Comparison of ENCODE assay signal across 10 cellular contexts in genomic region chr3:171192176-171192854, GRCh38.
DNase-seq lines count a peak whose midpoint lies in the region; ATAC-seq, FAIRE-seq and TF ChIP-seq lines count a peak whose summit lies in the region.
"Had no signal": no experiment of that assay in that cellular context is flagged by ENCODE, and none has a peak within 500 bp of the region (broad histone marks: within the 10 kb centered on the region; RNA-seq: fewer than 3 reads in every experiment).

No MANE protein-coding gene starts in this region.

- H3K4me3 ChIP-seq in GM12878 (no peak overlapping the region), psoas muscle (no peak overlapping the region), right atrium auricular region (no peak overlapping the region), colonic mucosa (no peak overlapping the region)
- H3K4me3 ChIP-seq: BLaER1 had no signal

- no peak for FAIRE-seq in GM12878 (lab: Jason Lieb, UNC)

- H3K27ac ChIP-seq in GM12878 (ENCODE audit: control insufficient read depth, insufficient read depth), result no peak overlapping the region
- H3K27ac ChIP-seq in psoas muscle, result no peak overlapping the region
- no peak overlapping the region for H3K27ac ChIP-seq in right atrium auricular region
- no peak overlapping the region for H3K27ac ChIP-seq in colonic mucosa
- H3K27ac ChIP-seq: BLaER1 had no signal

- SMC1A ChIA-PET in GM12878 (lab: Charles Lee; ENCODE audit: uncharacterized antibody, unreplicated experiment), result interaction anchor here (1.0 to 5.0 kb wide), 6 partner anchors 14 to 269 kb away, joined by 4 to 33 read pairs (median 4); no protein-coding TSS in a partner anchor

- no peak for TF ChIP-seq EP300 in GM12878 (IDR thresholded peaks at IDR 0.05; ENCODE audit: borderline replicate concordance in 1 of 2, control insufficient read depth in 1 of 2, low read depth in 2 of 2, low read length in 2 of 2)

- peak; percentile 40 for ATAC-seq in activated CD4-positive, alpha-beta T cell treated with anti-CD3 and anti-CD28 coated beads for 36 hours
- ATAC-seq in GM12878, result no peak
- peak; percentile 71 to 86 (median 76) for ATAC-seq in psoas muscle
- no peak for ATAC-seq in GM21447 (IDR thresholded peaks at IDR 0.05; ENCODE audit: unreplicated experiment)

- no peaks in the 10 kb centered on the region for H4K20me1 ChIP-seq in GM12878 (ENCODE audit: control insufficient read depth, insufficient read depth)
- H4K20me1 ChIP-seq: BLaER1 had no signal

- H3K27me3 Mint-ChIP-seq in activated CD4-positive, alpha-beta T cell treated with anti-CD3 and anti-CD28 coated beads for 36 hours, result no peaks in the 10 kb centered on the region

- H3K27me3 ChIP-seq in GM12878 (replicated peaks in 1 of 2; ENCODE audit: control insufficient read depth in 2 of 2, insufficient read depth in 2 of 2, low read length in 1 of 2) (no peaks in the 10 kb centered on the region), psoas muscle (ENCODE audit: insufficient read depth in 3 of 3, low read length in 2 of 3) (no peaks in the 10 kb centered on the region), right atrium auricular region (no peaks in the 10 kb centered on the region), colonic mucosa (no peaks in the 10 kb centered on the region)
- H3K27me3 ChIP-seq: BLaER1 had no signal

- CTCF ChIA-PET in activated CD4-positive, alpha-beta T cell treated with anti-CD3 and anti-CD28 coated beads for 36 hours (lab: Charles Lee), result interaction anchor here (0.7 kb wide), 1 partner anchor 58 kb away, joined by 3 read pairs; no protein-coding TSS in a partner anchor
- CTCF ChIA-PET in GM12878 (lab: Yijun Ruan, JAX), result interaction anchor here (1.8 kb wide), 1 partner anchor 15 kb away, joined by 4 read pairs; no protein-coding TSS in a partner anchor

- no peak overlapping the region for H3K9ac ChIP-seq in GM12878 (ENCODE audit: control insufficient read depth, insufficient read depth, low read length)
- H3K9ac ChIP-seq in colonic mucosa (ENCODE audit: low read depth in 2 of 2, low read length in 2 of 2), result no peak overlapping the region
- H3K9ac ChIP-seq: BLaER1 had no signal

- H3K4me1 Mint-ChIP-seq in activated CD4-positive, alpha-beta T cell treated with anti-CD3 and anti-CD28 coated beads for 36 hours, result peaks cover 30% of the 10 kb centered on the region

- H3K36me3 ChIP-seq in GM12878 (ENCODE audit: control insufficient read depth in 2 of 2, insufficient read depth in 2 of 2, low read length in 1 of 2) (peaks cover 0 to 28% of the 10 kb centered on the region in 2 experiments), psoas muscle (ENCODE audit: insufficient read depth in 1 of 2, low read depth in 1 of 2) (no peaks in the 10 kb centered on the region), right atrium auricular region (no peaks in the 10 kb centered on the region), colonic mucosa (no peaks in the 10 kb centered on the region)
- H3K36me3 ChIP-seq: BLaER1 had no signal

- WGBS in GM12878 (ENCODE audit: insufficient coverage, insufficient replicate concordance, low lambda C conversion rate, missing lambda C conversion rate), result 98% methylated on average over 2 of the region's 2 CpGs
- 56 to 69% (median 62%) methylated on average over 2 of the region's 2 CpGs for WGBS in psoas muscle, 3 donors

- no peak for TF ChIP-seq POLR2A in GM12878 (IDR thresholded peaks at IDR 0.05; ENCODE audit: low read depth, low read length)

- H3K9me3 ChIP-seq in GM12878 (replicated peaks; ENCODE audit: control insufficient read depth, insufficient read depth, low read length) (no peaks in the 10 kb centered on the region; the same call in 2 of the 3 replicates), psoas muscle (no peaks in the 10 kb centered on the region), right atrium auricular region (no peaks in the 10 kb centered on the region), colonic mucosa (no peaks in the 10 kb centered on the region)
- H3K9me3 ChIP-seq: BLaER1 had no signal

- DNase-seq in activated CD4-positive, alpha-beta T cell treated with anti-CD3 and anti-CD28 coated beads for 36 hours, result peak; percentile 35
- DNase-seq in activated CD4-positive, alpha-beta T cell treated with anti-CD3 and anti-CD28 coated beads, Interleukin-2, amount 50 U/mL, for 1 hour, result no peak
- DNase-seq in NCI-H2029 (lab: John Stamatoyannopoulos, UW) (peak; percentile 80), GM12878 (ENCODE audit: low read depth, low spot score) (no peak), psoas muscle (no peak), right atrium auricular region (ENCODE audit: low spot score) (no peak), colonic mucosa (no peak)
- DNase-seq: NCI-H524 treated with DMSO at 0.1 percent for 48 hours had no signal

- H3K79me2 ChIP-seq in GM12878 (ENCODE audit: control insufficient read depth, insufficient read depth, low read length), result peaks cover 7% of the 10 kb centered on the region

- POLR2A ChIA-PET in activated CD4-positive, alpha-beta T cell treated with anti-CD3 and anti-CD28 coated beads for 36 hours (lab: Charles Lee), result interaction anchor here (0.5 kb wide), 1 partner anchor 220 kb away, joined by 5 read pairs; no protein-coding TSS in a partner anchor
- POLR2A ChIA-PET in GM12878 (lab: Charles Lee), result interaction anchor here (1.1 kb wide), 1 partner anchor 51 kb away, joined by 7 read pairs; no protein-coding TSS in a partner anchor

- BruUV-seq in GM12878 (replicated peaks; lab: Mats Ljungman, UMichigan), result no TSS peak

- no peak overlapping the region for H3K4me3 Mint-ChIP-seq in activated CD4-positive, alpha-beta T cell treated with anti-CD3 and anti-CD28 coated beads for 36 hours

- no peak overlapping the region for H3K27ac Mint-ChIP-seq in activated CD4-positive, alpha-beta T cell treated with anti-CD3 and anti-CD28 coated beads for 36 hours

- H3K4me1 ChIP-seq in GM12878 (ENCODE audit: control insufficient read depth, insufficient read depth, low read length) (peaks cover 13% of the 10 kb centered on the region), psoas muscle (peaks cover 21% of the 10 kb centered on the region), right atrium auricular region (peaks cover 0 to 2% of the 10 kb centered on the region in 2 donors), colonic mucosa (no peaks in the 10 kb centered on the region)
- H3K4me1 ChIP-seq: BLaER1 had no signal

- RAD21 ChIA-PET in GM12878 (lab: Charles Lee; ENCODE audit: unreplicated experiment), result no interaction called here

- H3K4me2 ChIP-seq in GM12878 (ENCODE audit: control insufficient read depth, insufficient read depth), result no peak overlapping the region
- H3K4me2 ChIP-seq: BLaER1 had no signal

- no peak overlapping the region for H2AFZ ChIP-seq in GM12878 (ENCODE audit: control insufficient read depth, low read depth, low read length)

- intact Hi-C loops in activated CD4-positive, alpha-beta T cell treated with anti-CD3 and anti-CD28 coated beads for 36 hours (cut with DNase I, micrococcal nuclease), result loop anchor here in 1 of 2 experiments (5.0 kb wide), 1 partner anchor 35 kb away; no protein-coding TSS in a partner anchor
- intact Hi-C loops in GM12878 (cut with micrococcal nuclease; ENCODE audit: unreplicated experiment) (no loop called here), psoas muscle (cut with DNase I) (loop anchor here in 1 of 2 donors (10.0 kb wide), 1 partner anchor 122 kb away; no protein-coding TSS in a partner anchor), colonic mucosa (cut with DNase I) (no loop called here)

- H3K9me3 Mint-ChIP-seq in activated CD4-positive, alpha-beta T cell treated with anti-CD3 and anti-CD28 coated beads for 36 hours (ENCODE audit: low read depth), result no peaks in the 10 kb centered on the region

- H3K36me3 Mint-ChIP-seq in activated CD4-positive, alpha-beta T cell treated with anti-CD3 and anti-CD28 coated beads for 36 hours (ENCODE audit: low read depth), result peaks cover 22% of the 10 kb centered on the region

- TF ChIP-seq CTCF in GM12878 (IDR thresholded peaks at IDR 0.05 in 2 of 3, conservative IDR thresholded peaks at IDR 0.05 in 1 of 3; ENCODE audit: control insufficient read depth in 2 of 3, extremely low read depth in 1 of 3, insufficient read depth in 1 of 3, low read depth in 3 of 3, low read length in 3 of 3) (no peak), psoas muscle (IDR thresholded peaks at IDR 0.05) (no peak), right atrium auricular region (IDR thresholded peaks at IDR 0.05) (no peak), colonic mucosa (IDR thresholded peaks at IDR 0.05) (no peak)

- TF ChIP-seq RAD21 in GM12878 (IDR thresholded peaks at IDR 0.05; ENCODE audit: insufficient read depth, low read depth, low read length), result no peak

- in situ Hi-C loops in GM12878 (cut with MboI), result no loop called here

TF ChIP-seq in GM12878, 131 proteins besides CTCF, POLR2A, EP300 and RAD21 (continues in another document):
- no peak for TF ChIP-seq CBX3 (IDR thresholded peaks at IDR 0.05; ENCODE audit: borderline replicate concordance, low read depth)
- no peak for TF ChIP-seq TCF12 (IDR thresholded peaks at IDR 0.05; ENCODE audit: low read depth, low read length)
- TF ChIP-seq POLR2AphosphoS5 (IDR thresholded peaks at IDR 0.05; ENCODE audit: low read length), result no peak
- no peak for TF ChIP-seq SREBF1 (IDR thresholded peaks at IDR 0.05; ENCODE audit: low read length)
- TF ChIP-seq CBFB (IDR thresholded peaks at IDR 0.05; ENCODE audit: low read depth), result no peak
- TF ChIP-seq SUPT20H (IDR thresholded peaks at IDR 0.05; ENCODE audit: borderline replicate concordance, control insufficient read depth, low read depth, low read length), result no peak
- no peak for TF ChIP-seq IRF3 (IDR thresholded peaks at IDR 0.05)
- peak; percentile 47; the same call in 1 of the 2 replicates for TF ChIP-seq NFIC (IDR thresholded peaks at IDR 0.05; ENCODE audit: low read depth, low read length)
- TF ChIP-seq HDAC6 (IDR thresholded peaks at IDR 0.05; ENCODE audit: unreplicated experiment), result no peak
- TF ChIP-seq ZNF274 (IDR thresholded peaks at IDR 0.05; ENCODE audit: insufficient read depth, insufficient read length), result no peak
- TF ChIP-seq EED (IDR thresholded peaks at IDR 0.05; ENCODE audit: low read depth), result peak; percentile 48; the same call in 1 of the 2 replicates
- TF ChIP-seq RUNX3 (IDR thresholded peaks at IDR 0.05; ENCODE audit: low read length), result peak; percentile 52; the same call in 1 of the 2 replicates

Comparison
In these comparisons a context has a peak if more than half of its experiments do, and no peak if none do; other contexts are left out.
1. DNase-seq: peak in activated CD4-positive, alpha-beta T cell treated with anti-CD3 and anti-CD28 coated beads for 36 hours (single experiment) and NCI-H2029 (single experiment); none in activated CD4-positive, alpha-beta T cell treated with anti-CD3 and anti-CD28 coated beads, Interleukin-2, amount 50 U/mL, for 1 hour (single experiment), GM12878 (single experiment), psoas muscle (0 of 2), right atrium auricular region (single experiment) and colonic mucosa (single experiment).
2. ATAC-seq: peak in activated CD4-positive, alpha-beta T cell treated with anti-CD3 and anti-CD28 coated beads for 36 hours (single experiment) and psoas muscle (4 of 4); none in GM12878 (single experiment) and GM21447 (single experiment).